20 cellular contexts compared by ENCODE assay signal in genomic region chr1:25993197-25993951, GRCh38. TPM values are rescaled to one million over a fixed set of nuclear protein-coding genes. Genes with fewer than 3 reads are reported as not detected.
DNase-seq lines count a peak whose midpoint lies in the region; ATAC-seq and TF ChIP-seq lines count a peak whose summit lies in the region.
"Had no signal": no experiment of that assay in that cellular context is flagged by ENCODE, and none has a peak within 500 bp of the region (broad histone marks: within the 10 kb centered on the region; RNA-seq: fewer than 3 reads in every experiment).

No MANE protein-coding gene starts in this region.

- H2BK20ac ChIP-seq in IMR-90 (ENCODE audit: low read depth, low read length): no peak overlapping the region

- H3K27ac Mint-ChIP-seq in CD4-positive, alpha-beta T cell: peak overlapping the region; percentile 80
- H3K27ac Mint-ChIP-seq in brain: peak overlapping the region in 3 of 5 experiments; percentile 31 to 87 (median 80)
- peak overlapping the region; percentile 96 for H3K27ac Mint-ChIP-seq in neural progenitor cell
- H3K27ac Mint-ChIP-seq: memory B cell had no signal

- no peak for DNase-seq in CD4-positive, alpha-beta T cell
- DNase-seq in IMR-90 (no peak), neural progenitor cell (ENCODE audit: low spot score) (no peak), colonic mucosa (no peak), NCI-H1092 (lab: John Stamatoyannopoulos, UW) (no peak), CD1c-positive myeloid dendritic cell (ENCODE audit: extremely low spot score) (no peak), RPMI8226 (no peak)
- DNase-seq: AML-193; DMS153; dorsolateral prefrontal cortex; H9; NCI-H526 treated with DMSO at 0.1 percent for 48 hours; stimulated activated CD4-positive, alpha-beta T cell treated with anti-CD3 and anti-CD28 coated beads, Interleukin-2, amount 100 ng/mL, for 24 hours had no signal

- WGBS in IMR-90 (ENCODE audit: extremely low coverage in 2 of 2, insufficient read length in 1 of 2), 2 experiments: 58% methylated on average over 2 of the region's 8 CpGs; no CpG with 5 or more reads in 1 of the 2 experiments

- H4K91ac ChIP-seq in IMR-90 (ENCODE audit: insufficient read depth, low read depth, low read length): no peak overlapping the region

- H3K36me3 ChIP-seq in IMR-90 (ENCODE audit: control insufficient read depth, insufficient read depth, low read length) (peaks cover 3% of the 10 kb centered on the region), neural progenitor cell (no peaks in the 10 kb centered on the region), colonic mucosa (no peaks in the 10 kb centered on the region)
- H3K36me3 ChIP-seq: neutrophil had no signal

- ATAC-seq in CD4-positive, alpha-beta T cell (ENCODE audit: poor library complexity): no peak
- no peak for ATAC-seq in IMR-90 (ENCODE audit: low read depth)
- ATAC-seq: sciatic nerve, SK-N-SH treated with all-trans-retinoic acid at 6 μM for 48 hours had no signal

- no peak overlapping the region for H2BK5ac ChIP-seq in IMR-90 (ENCODE audit: low read depth, low read length, poor library complexity, severe bottlenecking)

- no peak for TF ChIP-seq POLR2A in IMR-90 (IDR thresholded peaks at IDR 0.05; ENCODE audit: low read depth, low read length)

- CTCF ChIA-PET in CD4-positive, alpha-beta T cell (lab: Charles Lee): interaction anchor here (11.1 kb wide), 1 partner anchor 97 kb away, joined by 184 read pairs; no protein-coding TSS in a partner anchor
- CTCF ChIA-PET in IMR-90 (lab: Yijun Ruan, JAX): interaction anchor here (0.6 to 1.8 kb wide), 2 partner anchors 98 to 155 kb away, joined by 6 read pairs; no protein-coding TSS in a partner anchor

- H3K27ac ChIP-seq in CD4-positive, alpha-beta T cell (ENCODE audit: low read depth, low read length): no peak overlapping the region
- H3K27ac ChIP-seq in IMR-90 (ENCODE audit: insufficient read depth, low read length) (no peak overlapping the region), neural progenitor cell (no peak overlapping the region), colonic mucosa (no peak overlapping the region)
- H3K27ac ChIP-seq: esophagus muscularis mucosa, neutrophil had no signal

- peaks cover 14% of the 10 kb centered on the region for H3K4me1 ChIP-seq in IMR-90 (ENCODE audit: control insufficient read depth, insufficient read depth, low read length)
- H3K4me1 ChIP-seq in neural progenitor cell: peaks cover 9% of the 10 kb centered on the region
- peaks cover 7% of the 10 kb centered on the region for H3K4me1 ChIP-seq in colonic mucosa

- peaks cover 80% of the 10 kb centered on the region for H3K4me1 Mint-ChIP-seq in CD4-positive, alpha-beta T cell (ENCODE audit: low read depth)
- H3K4me1 Mint-ChIP-seq in brain (peaks cover 62% of the 10 kb centered on the region), neural progenitor cell (peaks cover 73% of the 10 kb centered on the region)

- no peak overlapping the region for H3K18ac ChIP-seq in IMR-90 (ENCODE audit: low read depth, low read length)

- H4K5ac ChIP-seq in IMR-90 (ENCODE audit: low read depth, low read length): no peak overlapping the region

- TF ChIP-seq RAD21 in IMR-90 (IDR thresholded peaks at IDR 0.05; ENCODE audit: low read length): no peak

- H3K27me3 Mint-ChIP-seq in CD4-positive, alpha-beta T cell: no peaks in the 10 kb centered on the region
- H3K27me3 Mint-ChIP-seq in brain: peaks cover 6% of the 10 kb centered on the region
- peaks cover 13% of the 10 kb centered on the region for H3K27me3 Mint-ChIP-seq in neural progenitor cell (ENCODE audit: insufficient read depth, low read depth)
- H3K27me3 Mint-ChIP-seq: memory B cell had no signal

- in situ Hi-C loops in IMR-90 (cut with MboI; ENCODE audit: low sequenced_read_pairs): loop anchor here (10.0 kb wide), 1 partner anchor 169 kb away; no protein-coding TSS in a partner anchor

- no peaks in the 10 kb centered on the region for H3K9me3 ChIP-seq in CD4-positive, alpha-beta T cell (ENCODE audit: control insufficient read depth, low read length)
- H3K9me3 ChIP-seq in IMR-90 (ENCODE audit: control insufficient read depth, insufficient read depth, low read length) (no peaks in the 10 kb centered on the region), neural progenitor cell (ENCODE audit: low read depth) (no peaks in the 10 kb centered on the region), colonic mucosa (no peaks in the 10 kb centered on the region)
- H3K9me3 ChIP-seq: esophagus muscularis mucosa, neutrophil had no signal

- intact Hi-C loops in CD4-positive, alpha-beta T cell (cut with DNase I, micrococcal nuclease): no loop called here
- intact Hi-C loops in IMR-90 (cut with micrococcal nuclease) (loop anchor here (5.0 kb wide), 1 partner anchor 46 kb away; no protein-coding TSS in a partner anchor), colonic mucosa (cut with DNase I) (no loop called here)

- peaks cover 15% of the 10 kb centered on the region for H3K9me1 ChIP-seq in IMR-90 (ENCODE audit: insufficient read depth, low read length)

- H3K4ac ChIP-seq in IMR-90 (ENCODE audit: low read depth, low read length): no peak overlapping the region

- H2BK15ac ChIP-seq in IMR-90 (ENCODE audit: low read depth, low read length): no peak overlapping the region

- dilution Hi-C loops in IMR-90 (cut with HindIII; ENCODE audit: low sequenced_read_pairs, unreplicated experiment): no loop called here

- no TSS peak for BruUV-seq in IMR-90 (replicated peaks; lab: Mats Ljungman, UMichigan)

- no peak overlapping the region for H2AK9ac ChIP-seq in IMR-90 (replicated peaks; ENCODE audit: low read depth, low read length, poor library complexity)

- H3K9me3 Mint-ChIP-seq in CD4-positive, alpha-beta T cell: no peaks in the 10 kb centered on the region
- H3K9me3 Mint-ChIP-seq in brain (no peaks in the 10 kb centered on the region), neural progenitor cell (no peaks in the 10 kb centered on the region)
- H3K9me3 Mint-ChIP-seq: H9, memory B cell had no signal

- H4K20me1 ChIP-seq in IMR-90 (ENCODE audit: insufficient read depth, low read length): no peaks in the 10 kb centered on the region
- H4K20me1 ChIP-seq in neural progenitor cell (ENCODE audit: low read depth): peaks cover 20% of the 10 kb centered on the region

- peaks cover 24% of the 10 kb centered on the region for H3K79me2 ChIP-seq in neural progenitor cell (ENCODE audit: low read depth)

- peak overlapping the region; percentile 3; the same call in 1 of the 2 replicates for H2AK5ac ChIP-seq in IMR-90 (ENCODE audit: low read depth, low read length)

- H3K4me3 Mint-ChIP-seq in CD4-positive, alpha-beta T cell: peak overlapping the region; percentile 57
- peak overlapping the region in 3 of 5 experiments; percentile 6 to 77 (median 63) for H3K4me3 Mint-ChIP-seq in brain
- peak overlapping the region; percentile 64 for H3K4me3 Mint-ChIP-seq in neural progenitor cell
- H3K4me3 Mint-ChIP-seq: H9, memory B cell had no signal

- H2BK120ac ChIP-seq in IMR-90 (ENCODE audit: low read depth, low read length): no peak overlapping the region

- H3K56ac ChIP-seq in IMR-90 (ENCODE audit: extremely low read depth, insufficient read depth, low read length): no peak overlapping the region

- H3K4me2 ChIP-seq in IMR-90 (ENCODE audit: low read depth, low read length) (no peak overlapping the region), neural progenitor cell (no peak overlapping the region)

- no peak overlapping the region for H3K4me3 ChIP-seq in IMR-90 (ENCODE audit: insufficient read depth, low read depth, low read length)
- no peak overlapping the region for H3K4me3 ChIP-seq in neural progenitor cell
- H3K4me3 ChIP-seq in colonic mucosa: no peak overlapping the region
- H3K4me3 ChIP-seq: dorsolateral prefrontal cortex, esophagus muscularis mucosa had no signal

- peaks cover 10 to 35% of the 10 kb centered on the region in 2 experiments; a peak in 3 of 4 replicates for H3K79me1 ChIP-seq in IMR-90 (ENCODE audit: low read depth in 1 of 2, low read length in 2 of 2)

- H3F3A ChIP-seq in neural progenitor cell (ENCODE audit: low read depth): peaks cover 4% of the 10 kb centered on the region

- H2AFZ ChIP-seq in IMR-90 (replicated peaks; ENCODE audit: low read length, poor library complexity): no peak overlapping the region
- no peak overlapping the region for H2AFZ ChIP-seq in neural progenitor cell (replicated peaks)

- H3K9ac ChIP-seq in IMR-90 (ENCODE audit: low read depth, low read length): no peak overlapping the region
- H3K9ac ChIP-seq in neural progenitor cell: no peak overlapping the region
- H3K9ac ChIP-seq in colonic mucosa (ENCODE audit: low read depth in 2 of 2, low read length in 2 of 2): no peak overlapping the region

- no peak overlapping the region for H4K8ac ChIP-seq in IMR-90 (ENCODE audit: low read depth in 2 of 2, low read length in 2 of 2)

- no peaks in the 10 kb centered on the region for H3K27me3 ChIP-seq in CD4-positive, alpha-beta T cell (ENCODE audit: control insufficient read depth, insufficient read depth, low read length)
- H3K27me3 ChIP-seq in IMR-90 (ENCODE audit: control insufficient read depth, insufficient read depth, low read length) (no peaks in the 10 kb centered on the region), neural progenitor cell (no peaks in the 10 kb centered on the region), colonic mucosa (no peaks in the 10 kb centered on the region)
- H3K27me3 ChIP-seq: dorsolateral prefrontal cortex, esophagus muscularis mucosa, neutrophil had no signal

- H3K14ac ChIP-seq in IMR-90 (replicated peaks; ENCODE audit: low read depth, low read length): no peak overlapping the region

- no peak for TF ChIP-seq CTCF in CD4-positive, alpha-beta T cell (IDR thresholded peaks at IDR 0.05)
- TF ChIP-seq CTCF in IMR-90 (conservative IDR thresholded peaks at IDR 0.05; ENCODE audit: low read depth, low read length): no peak
- TF ChIP-seq CTCF in brain (conservative IDR thresholded peaks at IDR 0.05): no peak
- TF ChIP-seq CTCF in neural progenitor cell (IDR thresholded peaks at IDR 0.05): no peak
- no peak for TF ChIP-seq CTCF in colonic mucosa (IDR thresholded peaks at IDR 0.05)

- POLR2A ChIA-PET in CD4-positive, alpha-beta T cell (lab: Charles Lee): interaction anchor here (0.9 to 1.3 kb wide), 2 partner anchors 22 to 88 kb away, joined by 4 to 5 read pairs; no protein-coding TSS in a partner anchor
- POLR2A ChIA-PET in IMR-90 (lab: Charles Lee; ENCODE audit: unreplicated experiment): no interaction called here

- peaks cover 29% of the 10 kb centered on the region for H3K36me3 Mint-ChIP-seq in CD4-positive, alpha-beta T cell (ENCODE audit: low read depth)
- H3K36me3 Mint-ChIP-seq in brain (no peaks in the 10 kb centered on the region), neural progenitor cell (peaks cover 10% of the 10 kb centered on the region)

- no peak overlapping the region for H3K23ac ChIP-seq in IMR-90 (ENCODE audit: low read depth, low read length)

RNA-seq across cellular contexts. Expression of gene PAFAH2, which starts 4.5 kb away (rescaled TPM):
- total RNA-seq in CD4-positive, alpha-beta T cell: 1 to 10 TPM; 7.9 to 8.1 TPM
- total RNA-seq in IMR-90 (2012; rRNA removed) (11.9 and 12.2 TPM in 2 replicates), neural progenitor cell (ENCODE audit: low replicate concordance) (16.6 and 18.2 TPM in 2 replicates), colonic mucosa (10 to 100 TPM; 34.8 to 40.8 TPM)
- polyA plus RNA-seq in IMR-90 (2012; rRNA removed) (7.2 and 8.3 TPM in 2 replicates), brain (ENCODE audit: insufficient read depth, low read depth, low replicate concordance) (8.7 TPM)
- 3.8 and 6.6 TPM in 2 replicates for polyA plus RNA-seq in IMR-90 (2012; cell fraction: cytosol; rRNA removed)
- polyA plus RNA-seq in IMR-90 (2012; cell fraction: nucleus; rRNA removed; ENCODE audit: low replicate concordance): 5.5 and 9.9 TPM in 2 replicates

RNA-seq across cellular contexts. Expression of gene EXTL1, which starts 28.2 kb away (rescaled TPM):
- total RNA-seq in CD4-positive, alpha-beta T cell: not detected
- total RNA-seq in IMR-90 (2012; rRNA removed) (0.56 and 0.90 TPM in 2 replicates), neural progenitor cell (ENCODE audit: low replicate concordance) (0.95 and 2.1 TPM in 2 replicates), colonic mucosa (under 1 TPM; 0.05 to 0.29 TPM)
- polyA plus RNA-seq in IMR-90 (2012; rRNA removed) (5.2 and 6.1 TPM in 2 replicates), brain (ENCODE audit: insufficient read depth, low read depth, low replicate concordance) (6.9 TPM)
- polyA plus RNA-seq in IMR-90 (2012; cell fraction: cytosol; rRNA removed): 3.2 and 4.9 TPM in 2 replicates
- polyA plus RNA-seq in IMR-90 (2012; cell fraction: nucleus; rRNA removed; ENCODE audit: low replicate concordance): 13.9 and 32.7 TPM in 2 replicates

RNA-seq across cellular contexts. Expression of gene SLC30A2, which starts 52.5 kb away (rescaled TPM):
- total RNA-seq in CD4-positive, alpha-beta T cell: not detected
- total RNA-seq in IMR-90 (2012; rRNA removed) (not detected in 2 replicates), neural progenitor cell (ENCODE audit: low replicate concordance) (not detected in 2 replicates), colonic mucosa (under 1 TPM; 0.27 to 0.42 TPM)
- polyA plus RNA-seq in IMR-90 (2012; rRNA removed) (not detected in 2 replicates), brain (ENCODE audit: insufficient read depth, low read depth, low replicate concordance) (not detected)
- polyA plus RNA-seq in IMR-90 (2012; cell fraction: cytosol; rRNA removed): not detected in 2 replicates
- not detected in 2 replicates for polyA plus RNA-seq in IMR-90 (2012; cell fraction: nucleus; rRNA removed; ENCODE audit: low replicate concordance)
- total RNA-seq: sciatic nerve had no signal
- polyA plus RNA-seq: keratinocyte had no signal
